Comparison of ENCODE assay signal across 8 cellular contexts in the genomic region with DNA sequence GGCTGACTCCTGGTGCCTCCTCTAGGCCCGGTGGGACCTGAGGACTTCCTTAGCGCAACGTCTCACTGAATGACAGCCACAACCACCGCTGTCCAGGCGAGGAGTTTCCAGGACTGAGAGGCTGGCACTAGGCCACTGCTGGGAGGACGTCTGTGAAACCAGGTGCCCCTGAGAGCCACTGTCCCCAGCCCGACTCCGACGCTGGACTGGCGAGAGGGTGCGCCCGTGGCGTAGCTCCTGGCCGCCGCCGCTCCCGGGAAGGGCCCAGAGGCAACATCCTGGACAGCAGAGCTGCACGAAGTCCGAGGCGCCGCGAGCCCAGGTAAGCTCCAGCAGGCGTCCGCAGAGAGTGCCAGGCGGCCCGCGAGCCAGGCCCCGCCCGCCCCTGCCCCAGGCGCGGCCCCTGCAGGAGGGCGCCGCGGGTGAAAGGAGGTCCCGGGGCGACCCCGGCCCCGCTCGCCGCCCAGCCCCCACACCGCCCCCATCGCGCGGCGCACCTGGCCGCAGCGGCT. TPM values are rescaled to one million over a fixed set of nuclear protein-coding genes. Genes with fewer than 3 reads are reported as not detected.
DNase-seq lines count a peak whose midpoint lies in the region; ATAC-seq and TF ChIP-seq lines count a peak whose summit lies in the region.

No MANE protein-coding gene starts in this region.

- no peaks in the 10 kb centered on the region for H3K27me3 ChIP-seq in DND-41 (ENCODE audit: insufficient read depth, low read length, poor library complexity)
- no peaks in the 10 kb centered on the region for H3K27me3 ChIP-seq in IMR-90 (ENCODE audit: control insufficient read depth, insufficient read depth, low read length)
- no peaks in the 10 kb centered on the region for H3K27me3 ChIP-seq in ectodermal cell (ENCODE audit: control insufficient read depth, insufficient read depth, low read length, poor library complexity, severe bottlenecking)
- no peaks in the 10 kb centered on the region for H3K27me3 ChIP-seq in lung (ENCODE audit: control insufficient read depth, insufficient read depth)

- H3K79me1 ChIP-seq in IMR-90 (ENCODE audit: low read depth in 1 of 2, low read length in 2 of 2), result peaks cover 19 to 50% of the 10 kb centered on the region in 2 experiments

- H4K20me1 ChIP-seq in DND-41 (ENCODE audit: insufficient read depth, low read length) (peaks cover 46% of the 10 kb centered on the region), IMR-90 (ENCODE audit: insufficient read depth, low read length) (peaks cover 51% of the 10 kb centered on the region)

- H3K4me2 ChIP-seq in DND-41 (ENCODE audit: insufficient read depth, low read length) (peak overlapping the region; percentile 94), IMR-90 (ENCODE audit: low read depth, low read length) (peak overlapping the region; percentile 100)

- H3K56ac ChIP-seq in IMR-90 (ENCODE audit: extremely low read depth, insufficient read depth, low read length), result peak overlapping the region; percentile 10; the same call in 1 of the 2 replicates

- H4K5ac ChIP-seq in IMR-90 (ENCODE audit: low read depth, low read length), result no peak overlapping the region; the same call in none of the 2 replicates

- H3K9ac ChIP-seq in DND-41 (ENCODE audit: low read depth, low read length) (peak overlapping the region; percentile 89), IMR-90 (ENCODE audit: low read depth, low read length) (peak overlapping the region; percentile 88)

- H2BK20ac ChIP-seq in IMR-90 (ENCODE audit: low read depth, low read length), result no peak overlapping the region

- peak overlapping the region; percentile 67 for H3K4ac ChIP-seq in IMR-90 (ENCODE audit: low read depth, low read length)

- peaks cover 26% of the 10 kb centered on the region for H3K9me1 ChIP-seq in IMR-90 (ENCODE audit: insufficient read depth, low read length)

- BruUV-seq in IMR-90 (replicated peaks; lab: Mats Ljungman, UMichigan), result no TSS peak

- dilution Hi-C loops in IMR-90 (cut with HindIII; ENCODE audit: low sequenced_read_pairs, unreplicated experiment), result no loop called here

- CTCF ChIA-PET in IMR-90 (lab: Yijun Ruan, JAX), result no interaction called here

- peak overlapping the region; percentile 6; the same call in 1 of the 2 replicates for H4K91ac ChIP-seq in IMR-90 (ENCODE audit: insufficient read depth, low read depth, low read length)

- POLR2A ChIA-PET in IMR-90 (lab: Charles Lee; ENCODE audit: unreplicated experiment), result no interaction called here

- ATAC-seq in DND-41 (ENCODE audit: insufficient read depth, low read depth) (peak; percentile 25), GM21526 (IDR thresholded peaks at IDR 0.05; ENCODE audit: low FRiP score, unreplicated experiment) (peak; percentile 16), IMR-90 (ENCODE audit: low read depth) (peak; percentile 21), lung (ENCODE audit: insufficient read depth, low FRiP score) (peak; percentile 25), HG02973 (IDR thresholded peaks at IDR 0.05; ENCODE audit: unreplicated experiment) (no peak)

- peak overlapping the region; percentile 94 for H3K14ac ChIP-seq in IMR-90 (replicated peaks; ENCODE audit: low read depth, low read length)

- H2BK120ac ChIP-seq in IMR-90 (ENCODE audit: low read depth, low read length), result no peak overlapping the region

- intact Hi-C loops in IMR-90 (cut with micrococcal nuclease), result loop anchor here (5.0 kb wide), 1 partner anchor 59 kb away; no protein-coding TSS in a partner anchor

- H3K79me2 ChIP-seq in DND-41 (ENCODE audit: insufficient read depth, low read length), result peaks cover 55% of the 10 kb centered on the region

- H2AK9ac ChIP-seq in IMR-90 (replicated peaks; ENCODE audit: low read depth, low read length, poor library complexity), result peak overlapping the region; percentile 97

- peak overlapping the region; percentile 90 for H3K27ac ChIP-seq in DND-41 (ENCODE audit: low read length)
- peak overlapping the region; percentile 94 for H3K27ac ChIP-seq in IMR-90 (ENCODE audit: insufficient read depth, low read length)
- H3K27ac ChIP-seq in ectodermal cell (ENCODE audit: insufficient read depth, low read depth, low read length, poor library complexity, severe bottlenecking), result peak overlapping the region; percentile 67
- peak overlapping the region; percentile 97 to 98 for H3K27ac ChIP-seq in lung (ENCODE audit: low read depth in 1 of 2, low read length in 1 of 2)

- H2BK15ac ChIP-seq in IMR-90 (ENCODE audit: low read depth, low read length), result no peak overlapping the region

- WGBS in IMR-90 (ENCODE audit: extremely low coverage in 2 of 2, insufficient read length in 1 of 2), 2 experiments, result 0% methylated on average over 4 of the region's 47 CpGs; no CpG with 5 or more reads in 1 of the 2 experiments
- WGBS in ectodermal cell, 2 experiments, result 0 to 1% methylated on average over 47 of the region's 47 CpGs
- 0% methylated on average over 46 to 47 of the region's 47 CpGs for WGBS in lung, 2 donors

- peaks cover 41% of the 10 kb centered on the region for H3K4me1 ChIP-seq in DND-41 (ENCODE audit: insufficient read depth, low read length)
- H3K4me1 ChIP-seq in IMR-90 (ENCODE audit: control insufficient read depth, insufficient read depth, low read length), result peaks cover 16% of the 10 kb centered on the region
- peaks cover 8% of the 10 kb centered on the region for H3K4me1 ChIP-seq in ectodermal cell (ENCODE audit: control insufficient read depth, insufficient read depth, low read length)
- H3K4me1 ChIP-seq in lung (ENCODE audit: control insufficient read depth in 2 of 2, insufficient read depth in 2 of 2, low read length in 2 of 2), result peaks cover 9 to 29% of the 10 kb centered on the region in 2 donors

- no peak for TF ChIP-seq RAD21 in IMR-90 (IDR thresholded peaks at IDR 0.05; ENCODE audit: low read length)

- peak overlapping the region; percentile 94 for H3K23ac ChIP-seq in IMR-90 (ENCODE audit: low read depth, low read length)

- peak overlapping the region; percentile 78 for H2AK5ac ChIP-seq in IMR-90 (ENCODE audit: low read depth, low read length)

- DNase-seq in DND-41 (peak; percentile 40), IMR-90 (peak; percentile 7), UCSD-AML1 (lab: John Stamatoyannopoulos, UW; ENCODE audit: unreplicated experiment) (peak; percentile 43), lung (ENCODE audit: low spot score) (peak; percentile 69)
- DNase-seq in stimulated activated naive CD4-positive, alpha-beta T cell (lab: John Stamatoyannopoulos, UW), result peak in 4 of 6 experiments; percentile 32 to 51 (median 42)

- H2BK5ac ChIP-seq in IMR-90 (ENCODE audit: low read depth, low read length, poor library complexity, severe bottlenecking), result peak overlapping the region; percentile 59

- H3K9me3 ChIP-seq in DND-41 (ENCODE audit: insufficient read depth, low read length, severe bottlenecking), result no peaks in the 10 kb centered on the region
- no peaks in the 10 kb centered on the region for H3K9me3 ChIP-seq in IMR-90 (ENCODE audit: control insufficient read depth, insufficient read depth, low read length)
- H3K9me3 ChIP-seq in ectodermal cell (ENCODE audit: control insufficient read depth, low read length), result no peaks in the 10 kb centered on the region
- H3K9me3 ChIP-seq in lung (ENCODE audit: control insufficient read depth in 2 of 2, insufficient read depth in 1 of 2, low read length in 1 of 2), result no peaks in the 10 kb centered on the region

- no peak overlapping the region for H3K18ac ChIP-seq in IMR-90 (ENCODE audit: low read depth, low read length)

- TF ChIP-seq CTCF in DND-41 (IDR thresholded peaks at IDR 0.05; ENCODE audit: borderline replicate concordance, extremely low read depth, low read length, poor library complexity, severe bottlenecking) (peak; percentile 14), IMR-90 (conservative IDR thresholded peaks at IDR 0.05; ENCODE audit: low read depth, low read length) (no peak), lung (IDR thresholded peaks at IDR 0.05; ENCODE audit: control extremely low read depth, extremely low read depth) (no peak)

- peaks cover 39% of the 10 kb centered on the region for H3K36me3 ChIP-seq in DND-41 (ENCODE audit: insufficient read depth, low read length)
- H3K36me3 ChIP-seq in IMR-90 (ENCODE audit: control insufficient read depth, insufficient read depth, low read length), result peaks cover 5% of the 10 kb centered on the region; the same call in 1 of the 2 replicates
- H3K36me3 ChIP-seq in ectodermal cell (ENCODE audit: control insufficient read depth, insufficient read depth, low read length), result no peaks in the 10 kb centered on the region
- no peaks in the 10 kb centered on the region for H3K36me3 ChIP-seq in lung (ENCODE audit: control insufficient read depth in 2 of 2, insufficient read depth in 2 of 2, low read length in 2 of 2)

- peak overlapping the region; percentile 92 to 100 for H3K4me3 ChIP-seq in DND-41 (ENCODE audit: low read depth in 1 of 2, low read length in 2 of 2)
- H3K4me3 ChIP-seq in IMR-90 (ENCODE audit: insufficient read depth, low read depth, low read length), result peak overlapping the region; percentile 99
- H3K4me3 ChIP-seq in ectodermal cell (ENCODE audit: insufficient read depth, low read depth, low read length), result peak overlapping the region; percentile 96
- H3K4me3 ChIP-seq in lung, result peak overlapping the region; percentile 92

- H4K8ac ChIP-seq in IMR-90 (ENCODE audit: low read depth in 2 of 2, low read length in 2 of 2), result peak overlapping the region; percentile 52 to 61; a peak in 2 of 4 replicates

- in situ Hi-C loops in IMR-90 (cut with MboI; ENCODE audit: low sequenced_read_pairs), result no loop called here

- peak overlapping the region; percentile 95 for H2AFZ ChIP-seq in DND-41 (ENCODE audit: low read depth, low read length)
- H2AFZ ChIP-seq in IMR-90 (replicated peaks; ENCODE audit: low read length, poor library complexity), result peak overlapping the region; percentile 92

- no peak; the same call in 1 of the 2 replicates for TF ChIP-seq POLR2A in IMR-90 (IDR thresholded peaks at IDR 0.05; ENCODE audit: low read depth, low read length)

RNA-seq across cellular contexts. Expression of gene DGCR2, which starts 0.5 kb away (rescaled TPM):
- total RNA-seq in IMR-90 (2012; rRNA removed) (17.2 and 18.6 TPM in 2 replicates), lung (10 to 100 TPM; 57.9 to 77.4 TPM)
- polyA plus RNA-seq in IMR-90 (2012; rRNA removed) (33.5 and 35.4 TPM in 2 replicates), lung (10 to 100 TPM; 40.4 to 43.0 TPM)
- polyA plus RNA-seq in IMR-90 (2012; cell fraction: cytosol; rRNA removed), result 29.9 and 40.0 TPM in 2 replicates
- 21.0 and 41.5 TPM in 2 replicates for polyA plus RNA-seq in IMR-90 (2012; cell fraction: nucleus; rRNA removed; ENCODE audit: low replicate concordance)
- 63.5 TPM for polyA plus RNA-seq in ectodermal cell (2013, experiment 1 of 4)
- polyA plus RNA-seq in ectodermal cell (2013, experiment 2 of 4), result 70.2 TPM
- polyA plus RNA-seq in ectodermal cell (2013, experiment 3 of 4), result 42.2 TPM
- polyA plus RNA-seq in ectodermal cell (2013, experiment 4 of 4), result 48.3 TPM

RNA-seq across cellular contexts. Expression of gene TSSK2, which starts 9.4 kb away (rescaled TPM):
- total RNA-seq in IMR-90 (2012; rRNA removed) (not detected in 2 replicates), lung (under 1 TPM in 1 of 2 donors, not detected in 1; 0.25 TPM)
- polyA plus RNA-seq in IMR-90 (2012; rRNA removed) (not detected in 2 replicates), lung (under 1 TPM; 0.08 TPM)
- not detected in 2 replicates for polyA plus RNA-seq in IMR-90 (2012; cell fraction: cytosol; rRNA removed)
- not detected in 2 replicates for polyA plus RNA-seq in IMR-90 (2012; cell fraction: nucleus; rRNA removed; ENCODE audit: low replicate concordance)
- not detected for polyA plus RNA-seq in ectodermal cell (2013, experiment 1 of 4)
- not detected for polyA plus RNA-seq in ectodermal cell (2013, experiment 2 of 4)
- not detected for polyA plus RNA-seq in ectodermal cell (2013, experiment 3 of 4)
- polyA plus RNA-seq in ectodermal cell (2013, experiment 4 of 4), result not detected

RNA-seq across cellular contexts. Expression of gene ESS2, which starts 22.8 kb away (rescaled TPM):
- total RNA-seq in IMR-90 (2012; rRNA removed) (13.4 and 16.7 TPM in 2 replicates), lung (10 to 100 TPM in 1 of 2 donors, 1 to 10 TPM in 1; 7.9 to 15.3 TPM)
- polyA plus RNA-seq in IMR-90 (2012; rRNA removed) (17.3 and 18.3 TPM in 2 replicates), lung (10 to 100 TPM; 12.2 to 19.8 TPM)
- polyA plus RNA-seq in IMR-90 (2012; cell fraction: cytosol; rRNA removed), result 19.4 and 22.2 TPM in 2 replicates
- 22.1 and 33.4 TPM in 2 replicates for polyA plus RNA-seq in IMR-90 (2012; cell fraction: nucleus; rRNA removed; ENCODE audit: low replicate concordance)
- polyA plus RNA-seq in ectodermal cell (2013, experiment 1 of 4), result 20.3 TPM
- 18.8 TPM for polyA plus RNA-seq in ectodermal cell (2013, experiment 2 of 4)
- 14.4 TPM for polyA plus RNA-seq in ectodermal cell (2013, experiment 3 of 4)
- 14.0 TPM for polyA plus RNA-seq in ectodermal cell (2013, experiment 4 of 4)

RNA-seq across cellular contexts. Expression of gene GSC2, which starts 28.4 kb away (rescaled TPM):
- total RNA-seq in IMR-90 (2012; rRNA removed) (not detected in 2 replicates), lung (not detected)
- polyA plus RNA-seq in IMR-90 (2012; rRNA removed) (not detected in 2 replicates), lung (not detected)
- polyA plus RNA-seq in IMR-90 (2012; cell fraction: cytosol; rRNA removed), result not detected in 2 replicates
- polyA plus RNA-seq in IMR-90 (2012; cell fraction: nucleus; rRNA removed; ENCODE audit: low replicate concordance), result not detected in 2 replicates
- not detected for polyA plus RNA-seq in ectodermal cell (2013, experiment 1 of 4)
- polyA plus RNA-seq in ectodermal cell (2013, experiment 2 of 4), result not detected
- polyA plus RNA-seq in ectodermal cell (2013, experiment 3 of 4), result not detected
- polyA plus RNA-seq in ectodermal cell (2013, experiment 4 of 4), result not detected

RNA-seq across cellular contexts. Expression of gene SLC25A1, which starts 56.8 kb away (rescaled TPM):
- total RNA-seq in IMR-90 (2012; rRNA removed) (41.0 and 46.1 TPM in 2 replicates), lung (10 to 100 TPM; 36.3 to 95.8 TPM)
- polyA plus RNA-seq in IMR-90 (2012; rRNA removed) (56.5 and 58.5 TPM in 2 replicates), lung (10 to 100 TPM; 48.1 to 49.1 TPM)
- polyA plus RNA-seq in IMR-90 (2012; cell fraction: cytosol; rRNA removed), result 55.4 and 87.6 TPM in 2 replicates
- polyA plus RNA-seq in IMR-90 (2012; cell fraction: nucleus; rRNA removed; ENCODE audit: low replicate concordance), result 39.2 and 103 TPM in 2 replicates
- 89.6 TPM for polyA plus RNA-seq in ectodermal cell (2013, experiment 1 of 4)
- polyA plus RNA-seq in ectodermal cell (2013, experiment 2 of 4), result 79.9 TPM
- polyA plus RNA-seq in ectodermal cell (2013, experiment 3 of 4), result 70.3 TPM
- 66.1 TPM for polyA plus RNA-seq in ectodermal cell (2013, experiment 4 of 4)

Comparison
In these comparisons a context has a peak if more than half of its experiments do, and no peak if none do; other contexts are left out.
1. DNase-seq: peak in every context shown above with its lines; median percentile 69 in lung; 43 in UCSD-AML1; 42 in stimulated activated naive CD4-positive, alpha-beta T cell; 40 in DND-41; 7 in IMR-90.